ENCODE assay signal across 23 cellular contexts in the genomic region with DNA sequence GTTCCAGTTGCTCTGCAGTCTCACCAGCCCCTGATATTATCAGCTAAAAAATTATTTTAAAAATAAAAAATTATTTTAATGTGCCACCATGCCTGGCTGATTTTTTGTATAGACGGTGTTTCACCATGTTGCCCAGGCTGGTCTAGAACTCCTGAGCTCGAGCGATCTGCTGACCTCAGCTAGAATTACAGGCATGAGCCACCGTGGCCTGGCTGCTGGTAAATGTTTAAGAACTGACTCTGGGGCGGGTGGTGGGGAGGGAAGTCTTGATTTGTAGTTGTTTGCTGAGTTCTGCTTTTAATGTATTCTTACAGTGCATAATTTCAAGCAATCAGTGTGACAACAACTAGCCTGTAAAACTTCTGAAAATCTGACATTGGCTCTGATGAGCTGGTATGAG.
"Had no signal": no experiment of that assay in that cellular context is flagged by ENCODE, and none has a peak within 500 bp of the region (broad histone marks: within the 10 kb centered on the region; RNA-seq: fewer than 3 reads in every experiment).

No MANE protein-coding gene starts in this region.

- H3K4me3 Mint-ChIP-seq: T-cell had no signal

- ATAC-seq: T-cell had no signal

- H3K27ac Mint-ChIP-seq: T-cell had no signal

- FAIRE-seq: RCC 7860 had no signal

- H3K27ac ChIP-seq: SJSA1 had no signal

- H3K27me3 ChIP-seq: MG63, SJSA1 had no signal

- H3K4me2 ChIP-seq: SK-N-SH had no signal

- H3K36me3 ChIP-seq: MG63, SJSA1 had no signal

- DNase-seq: Karpas-422, KG1, MG63, NCI-H1092, NCI-H1436, NCI-H187, NCI-H2029, NCI-H2081 treated with DMSO at 0.1 percent for 48 hours, NCI-H2171, NCI-H226, NCI-H446, NCI-H510A, NCI-H524 treated with DMSO at 0.1 percent for 48 hours, NCI-H69, NCI-H774, Right ventricle myocardium superior, RPMI8226, SIG-M5, SK-N-SH, SW 1271, T-cell had no signal

- H3K9ac ChIP-seq: SK-N-SH had no signal

- H3K4me1 ChIP-seq: SJSA1 had no signal

- H3K27me3 Mint-ChIP-seq: T-cell had no signal

- H3K4me1 Mint-ChIP-seq: T-cell had no signal

- H3K36me3 Mint-ChIP-seq: T-cell had no signal

- H3K9me3 ChIP-seq: SJSA1, SK-N-SH had no signal

- H3K4me3 ChIP-seq: MG63, SJSA1 had no signal
